ENCODE assay signal across 8 cellular contexts in genomic region chr16:56632160-56632847, GRCh38. TPM values are rescaled to one million over a fixed set of nuclear protein-coding genes. Genes with fewer than 3 reads are reported as not detected.
DNase-seq lines count a peak whose midpoint lies in the region; FAIRE-seq and TF ChIP-seq lines count a peak whose summit lies in the region.

Gene MT1M (plus strand): TSS chr16:56632659. CDS start chr16:56632732, 73 bp downstream.

- H3K4me3 Mint-ChIP-seq in brain = peak within 1 kb of the TSS; percentile 74 to 84 (median 79)

- no peak for TF ChIP-seq POLR2A in H54 (IDR thresholded peaks at IDR 0.05; ENCODE audit: low read depth, low read length)

- H3K4me1 ChIP-seq in kidney (ENCODE audit: control insufficient read depth in 1 of 2, insufficient read depth in 1 of 2, low read depth in 1 of 2, low read length in 2 of 2) (peaks cover 0 to 5% of the 10 kb centered on the region in 2 donors), small intestine (ENCODE audit: control insufficient read depth in 2 of 2, insufficient read depth in 1 of 2, low read depth in 1 of 2, low read length in 1 of 2) (no peaks in the 10 kb centered on the region)

- H3K27ac ChIP-seq in kidney (ENCODE audit: low read depth in 2 of 2, low read length in 2 of 2) (peak within 1 kb of the TSS; percentile 23 to 74), small intestine (ENCODE audit: low read depth in 1 of 2, low read length in 1 of 2) (peak within 1 kb of the TSS in 1 of 2 donors; percentile 64)

- H3K27me3 Mint-ChIP-seq in brain = peaks cover 100% of the 10 kb centered on the region

- H3K36me3 Mint-ChIP-seq in brain = no peaks in the 10 kb centered on the region

- intact Hi-C loops in kidney (cut with DNase I) = no loop called here

- H3K4me1 Mint-ChIP-seq in brain = peaks cover 15% of the 10 kb centered on the region

- H3K9ac ChIP-seq in kidney (ENCODE audit: low read length in 2 of 2) = peak within 1 kb of the TSS; percentile 5 to 67

- H3K36me3 ChIP-seq in kidney (ENCODE audit: control insufficient read depth in 1 of 2, insufficient read depth in 2 of 2, low read length in 2 of 2) (no peaks in the 10 kb centered on the region), small intestine (ENCODE audit: control insufficient read depth in 2 of 2, insufficient read depth in 2 of 2, low read length in 2 of 2) (no peaks in the 10 kb centered on the region)

- FAIRE-seq in kidney (lab: Jason Lieb, UNC) (no peak), small intestine (lab: Jason Lieb, UNC) (no peak), H54 (lab: Jason Lieb, UNC) (no peak)

- WGBS in small intestine, 3 donors = 2 to 3% (median 3%) methylated on average over 32 to 61 of the region's 61 CpGs

- TF ChIP-seq CTCF in brain (conservative IDR thresholded peaks at IDR 0.05) = no peak
- TF ChIP-seq CTCF in kidney (IDR thresholded peaks at IDR 0.05; ENCODE audit: borderline replicate concordance, extremely low read depth, insufficient read depth) = no peak

- peak within 1 kb of the TSS in 1 of 5 experiments; percentile 31 for H3K27ac Mint-ChIP-seq in brain

- H3K9me3 Mint-ChIP-seq in brain = peaks cover 0 to 7% (median 0%) of the 10 kb centered on the region in 5 experiments

- peak; percentile 27 for DNase-seq in LHCN-M2 (ENCODE audit: low read depth)
- DNase-seq in kidney = peak; percentile 93
- peak; percentile 37 for DNase-seq in small intestine
- no peak for DNase-seq in NCI-H524 treated with DMSO at 0.1 percent for 48 hours (lab: John Stamatoyannopoulos, UW)
- DNase-seq in SK-N-DZ (ENCODE audit: low spot score) = no peak
- DNase-seq in H54 (ENCODE audit: insufficient read length, low spot score) = no peak
- no peak for DNase-seq in effector CD4-positive, alpha-beta T cell

- H3K27me3 ChIP-seq in small intestine (ENCODE audit: control insufficient read depth in 2 of 2, insufficient read depth in 2 of 2, low read length in 2 of 2) = peaks cover 0 to 19% of the 10 kb centered on the region in 2 donors

- H3K4me3 ChIP-seq in kidney (ENCODE audit: low read length in 2 of 2) (peak within 1 kb of the TSS; percentile 65 to 80), small intestine (ENCODE audit: low read depth in 1 of 2, low read length in 2 of 2) (peak within 1 kb of the TSS in 1 of 2 donors; percentile 45)

- H3K9me3 ChIP-seq in kidney (ENCODE audit: control insufficient read depth in 1 of 2, low read length in 2 of 2) (no peaks in the 10 kb centered on the region), small intestine (ENCODE audit: control insufficient read depth, low read depth) (no peaks in the 10 kb centered on the region)

RNA-seq across cellular contexts. Expression of gene MT1M, which starts in this region (rescaled TPM):
- total RNA-seq in LHCN-M2 (2014; rRNA removed) (2.2 and 4.2 TPM in 2 replicates), kidney (27.9 TPM)
- polyA plus RNA-seq in LHCN-M2 (2012) = 8.0 TPM
- polyA plus RNA-seq in brain (ENCODE audit: insufficient read depth, low read depth, low replicate concordance) (33.3 TPM), kidney (ENCODE audit: insufficient read depth, low read depth, low replicate concordance) (15.3 TPM), small intestine (100 to 1,000 TPM in 1 of 3 donors, 10 to 100 TPM in 1, 1 to 10 TPM in 1; 3.5 to 106 (median 11.0) TPM)
- not detected in 2 replicates for polyA plus RNA-seq in SK-N-DZ (2014; cell fraction: cytosol; rRNA removed)
- polyA plus RNA-seq in SK-N-DZ (2014; cell fraction: nucleus; rRNA removed) = not detected in 2 replicates

Comparison
In these comparisons a context has a peak if more than half of its experiments do, and no peak if none do; other contexts are left out.
1. DNase-seq: peak in LHCN-M2 (single experiment), kidney (single experiment) and small intestine (single experiment); none in NCI-H524 treated with DMSO at 0.1 percent for 48 hours (single experiment), SK-N-DZ (single experiment), H54 (single experiment) and effector CD4-positive, alpha-beta T cell (single experiment).